In genomic region chr1:35555212-35555584, GRCh38 we compare ENCODE assay signal across 11 cellular contexts. TPM values are rescaled to one million over a fixed set of nuclear protein-coding genes. Genes with fewer than 3 reads are reported as not detected.
DNase-seq lines count a peak whose midpoint lies in the region; ATAC-seq, FAIRE-seq and TF ChIP-seq lines count a peak whose summit lies in the region.
"Had no signal": no experiment of that assay in that cellular context is flagged by ENCODE, and none has a peak within 500 bp of the region (broad histone marks: within the 10 kb centered on the region; RNA-seq: fewer than 3 reads in every experiment).

No MANE protein-coding gene starts in this region.

- peak overlapping the region; percentile 13 for H3K9ac ChIP-seq in H9 (ENCODE audit: extremely low read depth, insufficient read length, low read length)
- peak overlapping the region; percentile 96 for H3K9ac ChIP-seq in mesenchymal stem cell (ENCODE audit: low read length)

- H2AFZ ChIP-seq in H9 (ENCODE audit: low read length) (no peak overlapping the region), mesenchymal stem cell (ENCODE audit: low read depth, low read length) (no peak overlapping the region)

- H3K56ac ChIP-seq in H9 (ENCODE audit: insufficient read length, low read depth, low read length): no peak overlapping the region

- peak overlapping the region; percentile 98 for H3K4me2 ChIP-seq in H9 (ENCODE audit: insufficient read depth, insufficient read length, low read length)
- no peak overlapping the region for H3K4me2 ChIP-seq in mesenchymal stem cell (ENCODE audit: low read length, poor library complexity, severe bottlenecking)

- BruUV-seq in A673 (replicated peaks; lab: Mats Ljungman, UMichigan): no TSS peak

- POLR2A ChIA-PET in A673 (lab: Charles Lee; ENCODE audit: low non-redundant PET): no interaction called here

- no peak for TF ChIP-seq CTCF in A673 (conservative IDR thresholded peaks at IDR 0.05; ENCODE audit: low read depth, low read length)
- no peak for TF ChIP-seq CTCF in H9 (conservative IDR thresholded peaks at IDR 0.05)
- TF ChIP-seq CTCF in body of pancreas (IDR thresholded peaks at IDR 0.05): no peak
- TF ChIP-seq CTCF in WERI-Rb-1 (IDR thresholded peaks at IDR 0.05; ENCODE audit: low read depth, low read length): no peak

- no peak for DNase-seq in A673 (ENCODE audit: low spot score)
- DNase-seq in H9: no peak
- no peak for DNase-seq in body of pancreas
- no peak for DNase-seq in mesenchymal stem cell
- no peak for DNase-seq in epidermal melanocyte (ENCODE audit: insufficient read length, low spot score)
- no peak for DNase-seq in RCC 7860 (ENCODE audit: low spot score)
- DNase-seq in WERI-Rb-1: no peak
- DNase-seq: NCI-H526 had no signal

- peak overlapping the region; percentile 67 for H3K18ac ChIP-seq in H9 (ENCODE audit: insufficient read length, low read depth, low read length)
- no peak overlapping the region for H3K18ac ChIP-seq in mesenchymal stem cell (ENCODE audit: low read depth in 1 of 2, low read length in 2 of 2)

- peak overlapping the region; percentile 1 for H2BK5ac ChIP-seq in H9 (ENCODE audit: insufficient read length, low read length)
- no peak overlapping the region for H2BK5ac ChIP-seq in mesenchymal stem cell (ENCODE audit: low read depth, low read length, poor library complexity, severe bottlenecking)

- H2AK5ac ChIP-seq in H9 (ENCODE audit: insufficient read length, low read length) (peak overlapping the region; percentile 76), mesenchymal stem cell (ENCODE audit: low read length, severe bottlenecking) (no peak overlapping the region)

- no peak for FAIRE-seq in RCC 7860 (lab: Jason Lieb, UNC)
- FAIRE-seq: frontal cortex had no signal

- H3K36me3 Mint-ChIP-seq in H9 (ENCODE audit: insufficient read depth in 1 of 3, low read depth in 3 of 3): peaks cover 21 to 32% (median 27%) of the 10 kb centered on the region in 3 experiments; a peak in 6 of 7 replicates

- H3K14ac ChIP-seq in H9 (ENCODE audit: insufficient read depth, low read length): peak overlapping the region; percentile 53; the same call in 1 of the 2 replicates
- H3K14ac ChIP-seq in mesenchymal stem cell (ENCODE audit: low read length in 2 of 2): no peak overlapping the region

- peak overlapping the region; percentile 19 to 100 (median 98) for H3K27ac Mint-ChIP-seq in H9

- H3K4me3 ChIP-seq in A673 (ENCODE audit: low read depth, low read length, poor library complexity, severe bottlenecking): peak overlapping the region; percentile 8
- H3K4me3 ChIP-seq in body of pancreas: no peak overlapping the region
- peak overlapping the region in 1 of 2 experiments; percentile 96 for H3K4me3 ChIP-seq in mesenchymal stem cell (ENCODE audit: insufficient read depth in 1 of 2, low read depth in 1 of 2, low read length in 2 of 2)
- H3K4me3 ChIP-seq in WERI-Rb-1 (ENCODE audit: low read depth, low read length): no peak overlapping the region

- no peak for TF ChIP-seq POLR2A in body of pancreas (IDR thresholded peaks at IDR 0.05)

- H3K23ac ChIP-seq in H9 (ENCODE audit: insufficient read length, low read depth, low read length) (no peak overlapping the region), mesenchymal stem cell (ENCODE audit: low read length in 2 of 2) (no peak overlapping the region)

- H2BK20ac ChIP-seq in H9 (ENCODE audit: low read depth, low read length, poor library complexity, severe bottlenecking): no peak overlapping the region

- H3K27ac ChIP-seq in A673 (ENCODE audit: low read depth, low read length, poor library complexity, severe bottlenecking): no peak overlapping the region
- H3K27ac ChIP-seq in H9 (ENCODE audit: insufficient read length, low read depth, low read length): peak overlapping the region; percentile 96
- H3K27ac ChIP-seq in body of pancreas: peak overlapping the region; percentile 92 to 99 (median 98)
- H3K27ac ChIP-seq in mesenchymal stem cell (ENCODE audit: low read length, poor library complexity, severe bottlenecking): no peak overlapping the region
- H3K27ac ChIP-seq in WERI-Rb-1: no peak overlapping the region
- H3K27ac ChIP-seq: neutrophil had no signal

- H3K9me3 ChIP-seq in A673 (ENCODE audit: low read depth, low read length, poor library complexity, severe bottlenecking): no peaks in the 10 kb centered on the region
- H3K9me3 ChIP-seq in H9 (ENCODE audit: control insufficient read depth, low read depth, low read length): no peaks in the 10 kb centered on the region
- H3K9me3 ChIP-seq in body of pancreas: no peaks in the 10 kb centered on the region
- H3K9me3 ChIP-seq in mesenchymal stem cell (ENCODE audit: control insufficient read depth, low read length): no peaks in the 10 kb centered on the region
- no peaks in the 10 kb centered on the region for H3K9me3 ChIP-seq in WERI-Rb-1 (ENCODE audit: severe bottlenecking)
- H3K9me3 ChIP-seq: neutrophil had no signal

- no peaks in the 10 kb centered on the region for H3K27me3 Mint-ChIP-seq in H9 (ENCODE audit: low read depth)

- peaks cover 21% of the 10 kb centered on the region for H3K23me2 ChIP-seq in H9 (ENCODE audit: insufficient read length, low read depth, low read length, poor library complexity, severe bottlenecking)

- H3K36me3 ChIP-seq in A673 (ENCODE audit: insufficient read depth, low read length, poor library complexity, severe bottlenecking): peaks cover 25% of the 10 kb centered on the region
- H3K36me3 ChIP-seq in body of pancreas (replicated peaks in 1 of 2; ENCODE audit: insufficient read depth in 1 of 2, low read depth in 2 of 2): peaks cover 0 to 6% of the 10 kb centered on the region in 2 donors
- peaks cover 13 to 44% of the 10 kb centered on the region in 2 experiments for H3K36me3 ChIP-seq in mesenchymal stem cell (ENCODE audit: control insufficient read depth in 1 of 2, insufficient read depth in 2 of 2, low read depth in 1 of 2, low read length in 2 of 2)
- H3K36me3 ChIP-seq in WERI-Rb-1: peaks cover 40% of the 10 kb centered on the region

- H3K9me3 Mint-ChIP-seq in H9: peaks cover 0 to 4% of the 10 kb centered on the region in 2 experiments; a peak in 2 of 5 replicates

- no peak overlapping the region for H3T11ph ChIP-seq in H9 (ENCODE audit: low read length)

- H4K91ac ChIP-seq in H9 (ENCODE audit: insufficient read length, low read depth, low read length) (no peak overlapping the region), mesenchymal stem cell (ENCODE audit: low read length) (no peak overlapping the region)

- H3K79me2 ChIP-seq in H9 (ENCODE audit: insufficient read depth, low read length): peaks cover 8% of the 10 kb centered on the region; the same call in 1 of the 2 replicates

- no peak overlapping the region for H4K5ac ChIP-seq in H9 (ENCODE audit: insufficient read length, low read depth, low read length)

- H3K27me3 ChIP-seq in A673 (replicated peaks; ENCODE audit: insufficient read depth, low read depth, low read length, poor library complexity) (no peaks in the 10 kb centered on the region), H9 (ENCODE audit: insufficient read depth, low read length) (no peaks in the 10 kb centered on the region), body of pancreas (no peaks in the 10 kb centered on the region), mesenchymal stem cell (ENCODE audit: control insufficient read depth in 1 of 2, insufficient read depth in 1 of 2, low read length in 2 of 2) (no peaks in the 10 kb centered on the region), WERI-Rb-1 (ENCODE audit: insufficient read depth, low read depth, severe bottlenecking) (no peaks in the 10 kb centered on the region)
- H3K27me3 ChIP-seq: neutrophil had no signal

- H3K4me1 ChIP-seq in A673 (ENCODE audit: insufficient read depth, low read length, poor library complexity, severe bottlenecking) (peaks cover 14% of the 10 kb centered on the region), H9 (ENCODE audit: insufficient read depth, low read length) (peaks cover 6% of the 10 kb centered on the region; the same call in 1 of the 2 replicates), body of pancreas (peaks cover 63% of the 10 kb centered on the region), mesenchymal stem cell (ENCODE audit: control insufficient read depth, insufficient read depth, low read depth, low read length) (peaks cover 12% of the 10 kb centered on the region)

- peaks cover 45 to 55% of the 10 kb centered on the region in 2 experiments for H3K4me1 Mint-ChIP-seq in H9

- ATAC-seq in body of pancreas (no peak), GM21825 (IDR thresholded peaks at IDR 0.05; ENCODE audit: unreplicated experiment) (no peak)

- H3K79me1 ChIP-seq in H9 (ENCODE audit: insufficient read depth, low read depth, low read length, poor library complexity, severe bottlenecking) (no peaks in the 10 kb centered on the region), mesenchymal stem cell (replicated peaks; ENCODE audit: low read length, poor library complexity, severe bottlenecking) (peaks cover 23% of the 10 kb centered on the region)

- intact Hi-C loops in A673 (cut with micrococcal nuclease; ENCODE audit: unreplicated experiment) (loop anchor here (5.0 kb wide), 1 partner anchor 363 kb away; the partner anchor contains the start of gene SFPQ), body of pancreas (cut with DNase I) (no loop called here)

- H2BK12ac ChIP-seq in H9 (ENCODE audit: insufficient read length, low read depth, low read length): peak overlapping the region; percentile 82
- H2BK12ac ChIP-seq in mesenchymal stem cell (ENCODE audit: low read length in 2 of 2): no peak overlapping the region

- CTCF ChIA-PET in A673 (lab: Charles Lee): no interaction called here

- H4K8ac ChIP-seq in H9 (replicated peaks; ENCODE audit: insufficient read length, low read depth, low read length): no peak overlapping the region
- H4K8ac ChIP-seq in mesenchymal stem cell (ENCODE audit: low read length): no peak overlapping the region

- H2BK120ac ChIP-seq in H9 (ENCODE audit: low read depth, low read length, poor library complexity, severe bottlenecking) (no peak overlapping the region), mesenchymal stem cell (ENCODE audit: low read depth, low read length) (no peak overlapping the region)

- WGBS in H9 (ENCODE audit: extremely low coverage, insufficient read length, low lambda C conversion rate): no CpG with 5 or more reads among the region's 4 CpGs
- 30% methylated on average over 4 of the region's 4 CpGs for WGBS in body of pancreas, 2 donors
- 80% methylated on average over 3 of the region's 4 CpGs for WGBS in mesenchymal stem cell

- H4K20me1 ChIP-seq in H9 (ENCODE audit: control insufficient read depth, insufficient read depth, insufficient read length): no peaks in the 10 kb centered on the region

- H2BK15ac ChIP-seq in H9 (ENCODE audit: low read depth, low read length) (no peak overlapping the region), mesenchymal stem cell (ENCODE audit: low read depth, poor library complexity, severe bottlenecking) (no peak overlapping the region)

- peak overlapping the region; percentile 91 to 98 for H3K4me3 Mint-ChIP-seq in H9

- no peak overlapping the region for H3K4ac ChIP-seq in H9 (ENCODE audit: low read depth, low read length)
- H3K4ac ChIP-seq in mesenchymal stem cell (ENCODE audit: low read depth in 1 of 2, low read length in 2 of 2): no peak overlapping the region

RNA-seq across cellular contexts. Expression of gene KIAA0319L, which starts 2.0 kb away (rescaled TPM):
- total RNA-seq in A673 (2021): 33.7 and 38.5 TPM in 2 replicates
- total RNA-seq in H9 (2021): 44.2 and 46.4 TPM in 2 replicates
- 10 to 100 TPM; 61.0 to 74.5 TPM for total RNA-seq in body of pancreas
- polyA plus RNA-seq in mesenchymal stem cell (2013, experiment 1 of 2): 37.8 TPM
- polyA plus RNA-seq in mesenchymal stem cell (2013, experiment 2 of 2): 37.6 TPM

RNA-seq across cellular contexts. Expression of gene NCDN, which starts 2.4 kb away (rescaled TPM):
- total RNA-seq in A673 (2021) (25.2 and 26.9 TPM in 2 replicates), H9 (2021) (44.2 and 48.4 TPM in 2 replicates), body of pancreas (10 to 100 TPM; 14.3 to 20.1 TPM)
- polyA plus RNA-seq in mesenchymal stem cell (2013, experiment 1 of 2): 19.5 TPM
- polyA plus RNA-seq in mesenchymal stem cell (2013, experiment 2 of 2): 20.1 TPM

RNA-seq across cellular contexts. Expression of gene TFAP2E, which starts 17.9 kb away (rescaled TPM):
- total RNA-seq in A673 (2021): 0.52 and 0.79 TPM in 2 replicates
- 0.70 and 0.75 TPM in 2 replicates for total RNA-seq in H9 (2021)
- total RNA-seq in body of pancreas: not detected
- 0.11 TPM for polyA plus RNA-seq in mesenchymal stem cell (2013, experiment 1 of 2)
- polyA plus RNA-seq in mesenchymal stem cell (2013, experiment 2 of 2): 0.10 TPM

Comparison
In these comparisons a context has a peak if more than half of its experiments do, and no peak if none do; other contexts are left out.
1. H3K27ac ChIP-seq: peak in H9 (single experiment) and body of pancreas (4 of 4); none in A673 (single experiment), mesenchymal stem cell (single experiment) and WERI-Rb-1 (single experiment).